8 cellular contexts compared by ENCODE assay signal in genomic region chr21:28884976-28885852, GRCh38.
A peak's percentile ranks its signal among the peaks of the same experiment; 100 is the strongest.
DNase-seq lines count a peak whose midpoint lies in the region; ATAC-seq and TF ChIP-seq lines count a peak whose summit lies in the region.

No MANE protein-coding gene starts in this region.

- peak overlapping the region; percentile 74 for H3K4me3 ChIP-seq in LNCaP clone FGC (ENCODE audit: low read depth, low read length)
- peak overlapping the region; percentile 85 for H3K4me3 ChIP-seq in fibroblast of the aortic adventitia (ENCODE audit: low read depth, low read length)

- intact Hi-C loops in activated T-helper 2 cell treated with anti-CD3 and anti-CD28 coated beads, Interferon-gamma antibody, Interleukin-2, Interleukin-4, amounts not matched to agents 10 μg/mL and 5 μg/mL and 100 μg/mL, durations not matched to agents 14 hours and 24 hours and 36 hours (cut with micrococcal nuclease): loop anchor here (1.0 to 10.0 kb wide), 5 partner anchors 52 to 188 kb away; partner anchors contain the start of genes CCT8, LTN1 and USP16

- H3K36me3 Mint-ChIP-seq in activated T-helper 2 cell treated with anti-CD3 and anti-CD28 coated beads, Interferon-gamma antibody, Interleukin-2, Interleukin-4, amounts not matched to agents 10 μg/mL and 5 μg/mL and 100 μg/mL, durations not matched to agents 14 hours and 24 hours and 36 hours (ENCODE audit: low read depth): peaks cover 15% of the 10 kb centered on the region
- H3K36me3 Mint-ChIP-seq in nephron (ENCODE audit: low read depth): peaks cover 19% of the 10 kb centered on the region

- H3K27me3 Mint-ChIP-seq in activated T-helper 2 cell treated with anti-CD3 and anti-CD28 coated beads, Interferon-gamma antibody, Interleukin-2, Interleukin-4, amounts not matched to agents 10 μg/mL and 5 μg/mL and 100 μg/mL, durations not matched to agents 14 hours and 24 hours and 36 hours (ENCODE audit: low read depth): peaks cover 10% of the 10 kb centered on the region
- peaks cover 3% of the 10 kb centered on the region for H3K27me3 Mint-ChIP-seq in nephron (ENCODE audit: low read depth)

- ATAC-seq in stimulated activated naive CD8-positive, alpha-beta T cell treated with anti-CD3 and anti-CD28 coated beads, Interleukin-15, Interleukin-2, amounts not matched to agents 100 U/mL and 50 U/mL, for 24 hours: peak; percentile 97

- peak; percentile 94 for DNase-seq in EH (ENCODE audit: low read depth)
- DNase-seq in H4 (ENCODE audit: low spot score): peak; percentile 96
- DNase-seq in LNCaP clone FGC (ENCODE audit: low read depth): peak; percentile 85
- DNase-seq in RPMI8226: peak; percentile 97
- DNase-seq in activated T-helper 2 cell treated with anti-CD3 and anti-CD28 coated beads, Interferon-gamma antibody, Interleukin-2, Interleukin-4, amounts not matched to agents 10 μg/mL and 5 μg/mL and 100 μg/mL, durations not matched to agents 14 hours and 24 hours and 36 hours (ENCODE audit: low spot score): peak; percentile 93
- DNase-seq in fibroblast of the aortic adventitia (ENCODE audit: low read depth): peak; percentile 95
- peak; percentile 89 for DNase-seq in stimulated activated naive CD8-positive, alpha-beta T cell treated with anti-CD3 and anti-CD28 coated beads, Interleukin-15, Interleukin-2, amounts not matched to agents 100 U/mL and 50 U/mL, for 24 hours

- H3K27ac Mint-ChIP-seq in activated T-helper 2 cell treated with anti-CD3 and anti-CD28 coated beads, Interferon-gamma antibody, Interleukin-2, Interleukin-4, amounts not matched to agents 10 μg/mL and 5 μg/mL and 100 μg/mL, durations not matched to agents 14 hours and 24 hours and 36 hours: peak overlapping the region; percentile 98
- H3K27ac Mint-ChIP-seq in nephron: peak overlapping the region; percentile 97 to 99 (median 99)

- TF ChIP-seq CTCF in LNCaP clone FGC (IDR thresholded peaks at IDR 0.05; ENCODE audit: control insufficient read depth, extremely low read depth, insufficient read depth) (no peak), fibroblast of the aortic adventitia (IDR thresholded peaks at IDR 0.05; ENCODE audit: insufficient read depth, low read length) (no peak), nephron (IDR thresholded peaks at IDR 0.05; ENCODE audit: unreplicated experiment in 3 of 3) (no peak)

- no peaks in the 10 kb centered on the region for H3K9me3 Mint-ChIP-seq in activated T-helper 2 cell treated with anti-CD3 and anti-CD28 coated beads, Interferon-gamma antibody, Interleukin-2, Interleukin-4, amounts not matched to agents 10 μg/mL and 5 μg/mL and 100 μg/mL, durations not matched to agents 14 hours and 24 hours and 36 hours
- peaks cover 2% of the 10 kb centered on the region for H3K9me3 Mint-ChIP-seq in nephron

- peaks cover 11% of the 10 kb centered on the region for H3K4me1 Mint-ChIP-seq in activated T-helper 2 cell treated with anti-CD3 and anti-CD28 coated beads, Interferon-gamma antibody, Interleukin-2, Interleukin-4, amounts not matched to agents 10 μg/mL and 5 μg/mL and 100 μg/mL, durations not matched to agents 14 hours and 24 hours and 36 hours (ENCODE audit: low read depth)
- peaks cover 11% of the 10 kb centered on the region for H3K4me1 Mint-ChIP-seq in nephron

- peak overlapping the region; percentile 91 for H3K4me3 Mint-ChIP-seq in activated T-helper 2 cell treated with anti-CD3 and anti-CD28 coated beads, Interferon-gamma antibody, Interleukin-2, Interleukin-4, amounts not matched to agents 10 μg/mL and 5 μg/mL and 100 μg/mL, durations not matched to agents 14 hours and 24 hours and 36 hours (ENCODE audit: low read depth)
- peak overlapping the region; percentile 91 to 93 (median 93) for H3K4me3 Mint-ChIP-seq in nephron

Comparison
In these comparisons a context has a peak if more than half of its experiments do, and no peak if none do; other contexts are left out.
1. Peak in every context shown above with its lines: DNase-seq, ATAC-seq and H3K4me3 ChIP-seq.